In genomic region chr15:61314443-61314842, GRCh38 we compare ENCODE assay signal across 19 cellular contexts.
DNase-seq lines count a peak whose midpoint lies in the region; ATAC-seq and TF ChIP-seq lines count a peak whose summit lies in the region.
"Had no signal": no experiment of that assay in that cellular context is flagged by ENCODE, and none has a peak within 500 bp of the region (broad histone marks: within the 10 kb centered on the region; RNA-seq: fewer than 3 reads in every experiment).

No MANE protein-coding gene starts in this region.

- intact Hi-C loops in thyroid gland (cut with DNase I) (no loop called here), uterus (cut with DNase I; ENCODE audit: low total_unique reads) (no loop called here)

- peaks cover 3% of the 10 kb centered on the region; the same call in 2 of the 3 replicates for H3K9me3 Mint-ChIP-seq in GM23338
- H3K9me3 Mint-ChIP-seq: CD4-positive, alpha-beta T cell; CD8-positive, alpha-beta memory T cell had no signal

- no peaks in the 10 kb centered on the region for H3K79me2 ChIP-seq in GM23338 (replicated peaks; ENCODE audit: insufficient read depth)

- peak; percentile 69 for ATAC-seq in GM23338
- ATAC-seq in RWPE2 (ENCODE audit: low read depth): peak; percentile 33; the same call in 1 of the 3 replicates
- ATAC-seq in HG02588 (IDR thresholded peaks at IDR 0.05; ENCODE audit: unreplicated experiment): no peak
- ATAC-seq: HCT116 had no signal

- H3K36me3 ChIP-seq in GM23338 (ENCODE audit: insufficient read depth): no peaks in the 10 kb centered on the region
- H3K36me3 ChIP-seq in RWPE2 (ENCODE audit: low read depth): no peaks in the 10 kb centered on the region
- no peaks in the 10 kb centered on the region for H3K36me3 ChIP-seq in thyroid gland
- H3K36me3 ChIP-seq in uterus: no peaks in the 10 kb centered on the region
- no peaks in the 10 kb centered on the region for H3K36me3 ChIP-seq in MG63
- H3K36me3 ChIP-seq: BE2C; BLaER1 treated with 17β-estradiol and CSF1 and Interleukin-3, amounts not matched to agents 10 nM and 100 nM had no signal

- no peak overlapping the region for H3K4me2 ChIP-seq in GM23338
- H3K4me2 ChIP-seq: BLaER1 treated with 17β-estradiol and CSF1 and Interleukin-3, amounts not matched to agents 10 nM and 100 nM had no signal

- H3K27me3 Mint-ChIP-seq in GM23338 (ENCODE audit: insufficient read depth, low read depth, poor library complexity): peaks cover 2% of the 10 kb centered on the region

- H4K20me1 ChIP-seq in GM23338 (replicated peaks; ENCODE audit: insufficient read depth): no peaks in the 10 kb centered on the region
- H4K20me1 ChIP-seq: BLaER1 treated with 17β-estradiol and CSF1 and Interleukin-3, amounts not matched to agents 10 nM and 100 nM had no signal

- H3K9me2 ChIP-seq in GM23338 (ENCODE audit: insufficient read depth): peaks cover 17% of the 10 kb centered on the region; the same call in 1 of the 2 replicates

- H3K27me3 ChIP-seq in GM23338 (ENCODE audit: insufficient read depth) (no peaks in the 10 kb centered on the region), RWPE2 (ENCODE audit: insufficient read depth, poor library complexity, severe bottlenecking) (peaks cover 22% of the 10 kb centered on the region), thyroid gland (no peaks in the 10 kb centered on the region), uterus (no peaks in the 10 kb centered on the region), MG63 (peaks cover 4% of the 10 kb centered on the region; the same call in 1 of the 2 replicates)
- H3K27me3 ChIP-seq: BE2C; BLaER1 treated with 17β-estradiol and CSF1 and Interleukin-3, amounts not matched to agents 10 nM and 100 nM had no signal

- TF ChIP-seq CTCF in GM23338 (conservative IDR thresholded peaks at IDR 0.05; ENCODE audit: low read depth in 2 of 2) (no peak), RWPE2 (IDR thresholded peaks at IDR 0.05; ENCODE audit: poor library complexity, severe bottlenecking) (no peak), thyroid gland (IDR thresholded peaks at IDR 0.05) (no peak), uterus (IDR thresholded peaks at IDR 0.05) (no peak)

- DNase-seq in GM23338 (ENCODE audit: low spot score) (no peak), RWPE2 (ENCODE audit: low spot score) (no peak), kidney tubule cell (ENCODE audit: low spot score) (peak; percentile 7), thyroid gland (peak; percentile 35), uterus (no peak), MG63 (no peak)
- DNase-seq: BE2C; CD4-positive, alpha-beta T cell; CD8-positive, alpha-beta memory T cell; DMS 273 treated with DMSO at 0.1 percent for 48 hours; DMS79; EL; GF-D8; GM23248; H9 had no signal

- peaks cover 5% of the 10 kb centered on the region for H3K4me1 Mint-ChIP-seq in GM23338
- H3K4me1 Mint-ChIP-seq: CD14-positive monocyte; CD8-positive, alpha-beta memory T cell; H9 had no signal

- H3K36me3 Mint-ChIP-seq in GM23338 (ENCODE audit: low read depth): no peaks in the 10 kb centered on the region
- H3K36me3 Mint-ChIP-seq: CD14-positive monocyte; CD8-positive, alpha-beta memory T cell had no signal

- H3K27ac ChIP-seq in GM23338 (ENCODE audit: low read depth) (no peak overlapping the region), RWPE2 (ENCODE audit: poor library complexity, severe bottlenecking) (no peak overlapping the region), thyroid gland (no peak overlapping the region), uterus (no peak overlapping the region)
- H3K27ac ChIP-seq: BLaER1 treated with 17β-estradiol and CSF1 and Interleukin-3, amounts not matched to agents 10 nM and 100 nM; GM23248 had no signal

- H3K4me3 Mint-ChIP-seq in GM23338: no peak overlapping the region
- H3K4me3 Mint-ChIP-seq: CD14-positive monocyte; CD4-positive, alpha-beta T cell; CD8-positive, alpha-beta memory T cell; H9 had no signal

- H3K9me3 ChIP-seq in RWPE2 (ENCODE audit: severe bottlenecking) (no peaks in the 10 kb centered on the region), thyroid gland (no peaks in the 10 kb centered on the region), uterus (no peaks in the 10 kb centered on the region), MG63 (no peaks in the 10 kb centered on the region)
- H3K9me3 ChIP-seq: BE2C; BLaER1 treated with 17β-estradiol and CSF1 and Interleukin-3, amounts not matched to agents 10 nM and 100 nM had no signal

- H3K4me3 ChIP-seq in GM23338 (no peak overlapping the region), RWPE2 (ENCODE audit: severe bottlenecking) (no peak overlapping the region), thyroid gland (replicated peaks in 1 of 3) (no peak overlapping the region), uterus (no peak overlapping the region), MG63 (no peak overlapping the region)
- H3K4me3 ChIP-seq: BLaER1 treated with 17β-estradiol and CSF1 and Interleukin-3, amounts not matched to agents 10 nM and 100 nM; GM23248 had no signal

- no peaks in the 10 kb centered on the region for H3F3A ChIP-seq in GM23338 (replicated peaks; ENCODE audit: low read depth)

- H3K4me1 ChIP-seq in GM23338 (ENCODE audit: insufficient read depth): peaks cover 7% of the 10 kb centered on the region
- no peaks in the 10 kb centered on the region for H3K4me1 ChIP-seq in RWPE2 (ENCODE audit: insufficient read depth, poor library complexity, severe bottlenecking)
- H3K4me1 ChIP-seq in thyroid gland: no peaks in the 10 kb centered on the region
- no peaks in the 10 kb centered on the region for H3K4me1 ChIP-seq in uterus
- H3K4me1 ChIP-seq: BLaER1 treated with 17β-estradiol and CSF1 and Interleukin-3, amounts not matched to agents 10 nM and 100 nM had no signal

- no peak overlapping the region for H3K27ac Mint-ChIP-seq in GM23338
- H3K27ac Mint-ChIP-seq: CD14-positive monocyte; CD4-positive, alpha-beta T cell; H9 had no signal

- no peak overlapping the region for H2AFZ ChIP-seq in GM23338
- H2AFZ ChIP-seq: GM23248 had no signal

- no peak for TF ChIP-seq POLR2A in thyroid gland (IDR thresholded peaks at IDR 0.05)
- no peak for TF ChIP-seq POLR2A in uterus (IDR thresholded peaks at IDR 0.05)

TF ChIP-seq in GM23338, 12 proteins besides CTCF, POLR2A, EP300 and RAD21:
- TF ChIP-seq NANOG (IDR thresholded peaks at IDR 0.05; ENCODE audit: borderline replicate concordance): no peak
- peak; percentile 35 for TF ChIP-seq REST (IDR thresholded peaks at IDR 0.05; ENCODE audit: unreplicated experiment)

Comparison
In these comparisons a context has a peak if more than half of its experiments do, and no peak if none do; other contexts are left out.
1. DNase-seq: peak in kidney tubule cell (single experiment) and thyroid gland (2 of 2); none in GM23338 (single experiment), RWPE2 (single experiment), uterus (0 of 2) and MG63 (single experiment).